Comparison of ENCODE assay signal across 11 cellular contexts in genomic region chr7:1912472-1913289, GRCh38.
DNase-seq lines count a peak whose midpoint lies in the region; ATAC-seq and TF ChIP-seq lines count a peak whose summit lies in the region.
"Had no signal": no experiment of that assay in that cellular context is flagged by ENCODE, and none has a peak within 500 bp of the region (broad histone marks: within the 10 kb centered on the region; RNA-seq: fewer than 3 reads in every experiment).

No MANE protein-coding gene starts in this region.

- peak; percentile 69 for DNase-seq in ELF-1 (ENCODE audit: low read depth, low spot score)
- peak; percentile 93 for DNase-seq in adipocyte (ENCODE audit: low read depth)
- DNase-seq in hepatic stellate cell (ENCODE audit: low spot score): peak; percentile 93
- peak; percentile 52 for DNase-seq in smooth muscle cell (lab: John Stamatoyannopoulos, UW; ENCODE audit: unreplicated experiment)
- DNase-seq in DMS53 treated with DMSO at 0.1 percent for 48 hours (lab: John Stamatoyannopoulos, UW; ENCODE audit: unreplicated experiment): no peak
- no peak for DNase-seq in NOMO-1 (lab: John Stamatoyannopoulos, UW; ENCODE audit: unreplicated experiment in 2 of 2)
- DNase-seq: activated naive CD4-positive, alpha-beta T cell treated with Interleukin-2 at 50 U/mL for 16 hours; NCI-H2081 treated with DMSO at 0.1 percent for 48 hours had no signal

- peak overlapping the region; percentile 76 for H3K4me2 ChIP-seq in smooth muscle cell

- H3K4me1 ChIP-seq in adipocyte (ENCODE audit: control insufficient read depth, insufficient read depth, low read length) (peaks cover 27% of the 10 kb centered on the region), smooth muscle cell (ENCODE audit: low read depth) (no peaks in the 10 kb centered on the region)

- H3K27me3 ChIP-seq in adipocyte (replicated peaks; ENCODE audit: control insufficient read depth, insufficient read depth, low read length) (no peaks in the 10 kb centered on the region), smooth muscle cell (ENCODE audit: low read depth) (no peaks in the 10 kb centered on the region)
- H3K27me3 ChIP-seq: left lung had no signal

- 49% methylated on average over 34 of the region's 35 CpGs for WGBS in smooth muscle cell (ENCODE audit: low lambda C conversion rate)

- peak overlapping the region; percentile 81 for H3K27ac ChIP-seq in smooth muscle cell (ENCODE audit: low read depth)
- H3K27ac ChIP-seq: left lung had no signal

- TF ChIP-seq CTCF in smooth muscle cell (IDR thresholded peaks at IDR 0.05; ENCODE audit: borderline replicate concordance, insufficient read depth, poor library complexity, severe bottlenecking): peak; percentile 10

- H4K20me1 ChIP-seq in smooth muscle cell (ENCODE audit: low read depth): no peaks in the 10 kb centered on the region

- no peak overlapping the region for H2AFZ ChIP-seq in smooth muscle cell (ENCODE audit: low read depth)

- no peaks in the 10 kb centered on the region for H3K36me3 ChIP-seq in adipocyte (ENCODE audit: control insufficient read depth, insufficient read depth, low read length, severe bottlenecking)
- no peaks in the 10 kb centered on the region for H3K36me3 ChIP-seq in smooth muscle cell (ENCODE audit: low read depth)

- ATAC-seq in GM18858 (IDR thresholded peaks at IDR 0.05; ENCODE audit: unreplicated experiment) (no peak), GM21390 (IDR thresholded peaks at IDR 0.05; ENCODE audit: unreplicated experiment) (no peak)
- ATAC-seq: left lung had no signal

- H3K79me2 ChIP-seq in smooth muscle cell (ENCODE audit: low read depth): no peaks in the 10 kb centered on the region

- H3F3A ChIP-seq in smooth muscle cell (ENCODE audit: low read depth): no peaks in the 10 kb centered on the region

- H3K9ac ChIP-seq in adipocyte (ENCODE audit: low read length) (no peak overlapping the region), smooth muscle cell (ENCODE audit: low read depth) (no peak overlapping the region)

- H3K9me3 ChIP-seq in adipocyte (ENCODE audit: control insufficient read depth, low read length) (no peaks in the 10 kb centered on the region), smooth muscle cell (replicated peaks; ENCODE audit: low read depth) (no peaks in the 10 kb centered on the region)
- H3K9me3 ChIP-seq: left lung had no signal

- no peak overlapping the region for H3K4me3 ChIP-seq in adipocyte (ENCODE audit: low read length)
- no peak overlapping the region for H3K4me3 ChIP-seq in smooth muscle cell
- H3K4me3 ChIP-seq: left lung had no signal

Comparison
In these comparisons a context has a peak if more than half of its experiments do, and no peak if none do; other contexts are left out.
1. DNase-seq: peak in ELF-1 (single experiment), adipocyte (single experiment), hepatic stellate cell (single experiment) and smooth muscle cell (single experiment); none in DMS53 treated with DMSO at 0.1 percent for 48 hours (single experiment) and NOMO-1 (0 of 2).